22 cellular contexts compared by ENCODE assay signal in the genomic region with DNA sequence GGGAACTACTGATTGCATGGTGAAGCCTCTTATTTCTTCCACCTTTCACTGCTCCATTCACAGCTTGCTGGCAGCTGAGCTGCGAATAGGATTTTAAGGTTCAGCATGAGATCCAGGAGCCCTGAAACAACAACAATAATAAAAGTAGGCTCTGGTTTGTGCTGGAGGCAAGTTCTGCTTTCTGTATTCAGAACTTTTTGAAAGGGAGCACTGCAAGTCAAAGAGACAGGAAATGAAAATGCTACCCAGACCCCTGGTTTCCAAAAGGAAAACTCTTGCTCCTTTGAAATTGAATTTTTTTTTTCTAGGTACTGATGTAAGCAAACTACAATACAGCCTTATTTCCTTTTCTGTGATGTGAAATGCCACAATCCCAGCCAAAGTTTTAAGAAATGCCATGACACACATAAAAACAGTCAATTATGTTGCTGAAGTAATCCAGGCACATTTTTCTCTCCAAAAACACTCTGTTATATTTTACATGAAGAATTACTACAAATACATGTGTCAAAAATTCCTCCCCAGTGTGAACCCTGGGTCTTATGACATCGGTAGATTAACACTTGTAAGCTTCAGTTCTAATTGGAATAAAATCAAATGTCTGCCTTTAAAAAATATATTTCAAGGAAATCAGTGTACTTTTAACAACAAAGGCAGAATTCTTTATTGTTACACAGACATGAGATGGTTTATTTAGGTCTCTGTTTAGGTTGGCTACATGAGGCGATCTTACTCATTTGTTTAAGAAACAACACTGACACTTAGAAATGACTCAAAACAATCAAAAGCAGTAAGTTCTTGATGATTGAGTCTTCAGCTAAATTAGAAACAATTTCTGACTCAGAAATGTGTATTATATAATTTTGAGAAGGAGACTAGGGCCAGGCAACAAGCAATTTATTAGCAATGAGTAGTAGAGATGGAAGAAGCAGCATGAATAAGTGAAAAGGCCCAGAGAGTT.
DNase-seq lines count a peak whose midpoint lies in the region; ATAC-seq, FAIRE-seq and TF ChIP-seq lines count a peak whose summit lies in the region.
"Had no signal": no experiment of that assay in that cellular context is flagged by ENCODE, and none has a peak within 500 bp of the region (broad histone marks: within the 10 kb centered on the region; RNA-seq: fewer than 3 reads in every experiment).

No MANE protein-coding gene starts in this region.

- H3K4ac ChIP-seq in neuronal stem cell (ENCODE audit: low read length) = no peak overlapping the region

- no peak overlapping the region for H2BK12ac ChIP-seq in neuronal stem cell (ENCODE audit: low read length)

- no peaks in the 10 kb centered on the region for H3K79me2 ChIP-seq in GM23338 (replicated peaks; ENCODE audit: insufficient read depth)

- H3K9me2 ChIP-seq in GM23338 (ENCODE audit: insufficient read depth) = no peaks in the 10 kb centered on the region

- no peaks in the 10 kb centered on the region for H3F3A ChIP-seq in GM23338 (replicated peaks; ENCODE audit: low read depth)

- H2BK5ac ChIP-seq in neuronal stem cell (ENCODE audit: low read length) = no peak overlapping the region

- no peaks in the 10 kb centered on the region for H3K79me1 ChIP-seq in neuronal stem cell (ENCODE audit: low read depth, low read length)

- no peaks in the 10 kb centered on the region for H3K36me3 Mint-ChIP-seq in GM23338 (ENCODE audit: low read depth)
- no peaks in the 10 kb centered on the region for H3K36me3 Mint-ChIP-seq in naive thymus-derived CD4-positive, alpha-beta T cell

- H3K4me2 ChIP-seq in GM23338 = 0 out of 2 replicates have a peak overlapping the region, but pooled peaks have one; percentile 4
- H3K4me2 ChIP-seq in neuronal stem cell (ENCODE audit: insufficient read depth, low read length, poor library complexity, severe bottlenecking) = no peak overlapping the region

- no peaks in the 10 kb centered on the region for H3K9me3 ChIP-seq in RWPE2 (ENCODE audit: severe bottlenecking)
- no peaks in the 10 kb centered on the region for H3K9me3 ChIP-seq in neuronal stem cell (replicated peaks in 1 of 2; ENCODE audit: control insufficient read depth in 2 of 2, insufficient read depth in 1 of 2, low read depth in 1 of 2, low read length in 2 of 2)
- H3K9me3 ChIP-seq in naive thymus-derived CD4-positive, alpha-beta T cell (ENCODE audit: control insufficient read depth in 2 of 3, low read length in 3 of 3) = no peaks in the 10 kb centered on the region
- H3K9me3 ChIP-seq: body of pancreas, psoas muscle had no signal

- CTCF ChIA-PET in naive thymus-derived CD4-positive, alpha-beta T cell (lab: Charles Lee) = no interaction called here

- no peaks in the 10 kb centered on the region for H3K27me3 ChIP-seq in GM23338 (ENCODE audit: insufficient read depth)
- H3K27me3 ChIP-seq in RWPE2 (ENCODE audit: insufficient read depth, poor library complexity, severe bottlenecking) = no peaks in the 10 kb centered on the region
- no peaks in the 10 kb centered on the region for H3K27me3 ChIP-seq in neuronal stem cell (ENCODE audit: control insufficient read depth in 3 of 3, insufficient read depth in 3 of 3, low read depth in 1 of 3, low read length in 3 of 3)
- no peaks in the 10 kb centered on the region for H3K27me3 ChIP-seq in naive thymus-derived CD4-positive, alpha-beta T cell (ENCODE audit: control insufficient read depth in 2 of 2, insufficient read depth in 2 of 2, low read length in 2 of 2)
- H3K27me3 ChIP-seq: body of pancreas, foreskin keratinocyte had no signal

- H3K4me3 ChIP-seq in GM23338 = no peak overlapping the region
- H3K4me3 ChIP-seq in RWPE2 (ENCODE audit: severe bottlenecking) = no peak overlapping the region
- no peak overlapping the region for H3K4me3 ChIP-seq in neuronal stem cell (ENCODE audit: low read length in 2 of 2)
- H3K4me3 ChIP-seq in naive thymus-derived CD4-positive, alpha-beta T cell (ENCODE audit: low read length) = no peak overlapping the region
- H3K4me3 ChIP-seq: body of pancreas, lung, psoas muscle had no signal

- H2BK120ac ChIP-seq in neuronal stem cell (ENCODE audit: low read depth, low read length) = no peak overlapping the region

- peak; percentile 94 for FAIRE-seq in endometrium (lab: Jason Lieb, UNC)
- FAIRE-seq: GM12891 had no signal

- H4K20me1 ChIP-seq in GM23338 (replicated peaks; ENCODE audit: insufficient read depth) = no peaks in the 10 kb centered on the region

- no peaks in the 10 kb centered on the region for H3K9me3 Mint-ChIP-seq in GM23338
- H3K9me3 Mint-ChIP-seq in naive thymus-derived CD4-positive, alpha-beta T cell = peaks cover 0 to 6% (median 0%) of the 10 kb centered on the region in 11 donors
- H3K9me3 Mint-ChIP-seq: activated CD4-positive, alpha-beta T cell treated with anti-CD3 and anti-CD28 coated beads, Interleukin-2, amount 10 ng/mL, durations not matched to agents 7 days and 5 days; activated T-cell treated with anti-CD3 and anti-CD28 coated beads, Interleukin-2, amount 50 U/mL, for 4 hours had no signal

- no peak for TF ChIP-seq CTCF in GM23338 (conservative IDR thresholded peaks at IDR 0.05; ENCODE audit: low read depth in 2 of 2)
- TF ChIP-seq CTCF in RWPE2 (IDR thresholded peaks at IDR 0.05; ENCODE audit: poor library complexity, severe bottlenecking) = no peak

- peak overlapping the region; percentile 15; the same call in 1 of the 2 replicates for H3K27ac Mint-ChIP-seq in GM23338
- no peak overlapping the region for H3K27ac Mint-ChIP-seq in naive thymus-derived CD4-positive, alpha-beta T cell
- H3K27ac Mint-ChIP-seq: activated CD4-positive, alpha-beta T cell treated with anti-CD3 and anti-CD28 coated beads, Interleukin-2, amount 10 ng/mL, durations not matched to agents 7 days and 5 days; CD4-positive, alpha-beta T cell; stimulated activated naive CD8-positive, alpha-beta T cell treated with anti-CD3 and anti-CD28 coated beads, Interleukin-15, Interleukin-2, amounts not matched to agents 100 ng/mL and 50 ng/mL, for 24 hours had no signal

- H3K4me1 Mint-ChIP-seq in GM23338 = peaks cover 17% of the 10 kb centered on the region
- no peaks in the 10 kb centered on the region for H3K4me1 Mint-ChIP-seq in naive thymus-derived CD4-positive, alpha-beta T cell
- H3K4me1 Mint-ChIP-seq: activated CD4-positive, alpha-beta T cell treated with anti-CD3 and anti-CD28 coated beads, Interleukin-2, amount 10 ng/mL, durations not matched to agents 7 days and 5 days had no signal

- no peak overlapping the region for H3K27ac ChIP-seq in GM23338 (ENCODE audit: low read depth)
- peak overlapping the region; percentile 33 for H3K27ac ChIP-seq in RWPE2 (ENCODE audit: poor library complexity, severe bottlenecking)
- no peak overlapping the region for H3K27ac ChIP-seq in neuronal stem cell (replicated peaks; ENCODE audit: low read length)
- H3K27ac ChIP-seq in naive thymus-derived CD4-positive, alpha-beta T cell (ENCODE audit: low read depth, low read length) = no peak overlapping the region
- H3K27ac ChIP-seq: body of pancreas, foreskin keratinocyte, psoas muscle had no signal

- no peaks in the 10 kb centered on the region for H3K36me3 ChIP-seq in GM23338 (ENCODE audit: insufficient read depth)
- no peaks in the 10 kb centered on the region for H3K36me3 ChIP-seq in RWPE2 (ENCODE audit: low read depth)
- no peaks in the 10 kb centered on the region for H3K36me3 ChIP-seq in neuronal stem cell (replicated peaks in 1 of 2; ENCODE audit: control insufficient read depth in 2 of 2, insufficient read depth in 2 of 2, low read length in 2 of 2)
- H3K36me3 ChIP-seq in naive thymus-derived CD4-positive, alpha-beta T cell (ENCODE audit: control insufficient read depth in 2 of 3, insufficient read depth in 3 of 3, low read length in 3 of 3) = no peaks in the 10 kb centered on the region

- no peak overlapping the region for H3K4me3 Mint-ChIP-seq in GM23338
- H3K4me3 Mint-ChIP-seq in naive thymus-derived CD4-positive, alpha-beta T cell = no peak overlapping the region
- H3K4me3 Mint-ChIP-seq: activated CD4-positive, alpha-beta T cell treated with anti-CD3 and anti-CD28 coated beads, Interleukin-2, amount 10 ng/mL, durations not matched to agents 7 days and 5 days; activated T-cell treated with anti-CD3 and anti-CD28 coated beads, Interleukin-2, amount 50 U/mL, for 4 hours; CD4-positive, alpha-beta T cell; stimulated activated naive CD8-positive, alpha-beta T cell treated with anti-CD3 and anti-CD28 coated beads, Interleukin-15, Interleukin-2, amounts not matched to agents 100 ng/mL and 50 ng/mL, for 24 hours had no signal

- no CpG with 5 or more reads among the region's 3 CpGs for WGBS in neuronal stem cell (ENCODE audit: extremely low coverage in 2 of 2, insufficient read length in 2 of 2, insufficient replicate concordance in 1 of 2), 2 donors

- intact Hi-C loops in naive thymus-derived CD4-positive, alpha-beta T cell (cut with micrococcal nuclease) = no loop called here

- H2AFZ ChIP-seq in GM23338 = peak overlapping the region; percentile 33; the same call in 1 of the 2 replicates
- peak overlapping the region; percentile 55 for H2AFZ ChIP-seq in neuronal stem cell (ENCODE audit: low read length)

- H3K14ac ChIP-seq in neuronal stem cell (ENCODE audit: low read length) = no peak overlapping the region

- POLR2A ChIA-PET in naive thymus-derived CD4-positive, alpha-beta T cell (lab: Charles Lee) = no interaction called here

- DNase-seq in GM23338 (ENCODE audit: low spot score) (no peak), RWPE2 (ENCODE audit: low spot score) (no peak), neuronal stem cell (ENCODE audit: low spot score) (no peak)
- DNase-seq in naive thymus-derived CD4-positive, alpha-beta T cell = no peak
- DNase-seq: activated CD4-positive, alpha-beta T cell treated with anti-CD3 and anti-CD28 coated beads, Interleukin-2, amount 10 ng/mL, durations not matched to agents 7 days and 5 days; activated gamma-delta T cell treated with Interleukin-2 at 50 U/mL for 16 hours; activated T-cell treated with anti-CD3 and anti-CD28 coated beads, Interleukin-2, amount 50 U/mL, for 4 hours; body of pancreas; CD4-positive, alpha-beta T cell; erythroblast; foreskin keratinocyte; H7; NCI-H1436; NCI-H748 treated with DMSO at 0.1 percent for 48 hours; psoas muscle had no signal

- no peak overlapping the region for H3K9ac ChIP-seq in neuronal stem cell (ENCODE audit: low read depth, low read length, poor library complexity)

- ATAC-seq in GM23338 = peak; percentile 42; the same call in 2 of the 3 replicates
- ATAC-seq in RWPE2 (ENCODE audit: low read depth) = peak; percentile 71
- no peak for ATAC-seq in naive thymus-derived CD4-positive, alpha-beta T cell
- ATAC-seq in HG02884 (IDR thresholded peaks at IDR 0.05; ENCODE audit: unreplicated experiment) = no peak
- ATAC-seq in GM19328 (IDR thresholded peaks at IDR 0.05; ENCODE audit: unreplicated experiment) = no peak
- no peak for ATAC-seq in GM21515 (IDR thresholded peaks at IDR 0.05; ENCODE audit: unreplicated experiment)
- ATAC-seq: activated T-cell treated with anti-CD3 and anti-CD28 coated beads, Interleukin-2, amount 50 U/mL, for 4 hours; body of pancreas; foreskin keratinocyte; psoas muscle had no signal

- H3K4me1 ChIP-seq in GM23338 (ENCODE audit: insufficient read depth) = no peaks in the 10 kb centered on the region
- peaks cover 5% of the 10 kb centered on the region for H3K4me1 ChIP-seq in RWPE2 (ENCODE audit: insufficient read depth, poor library complexity, severe bottlenecking)
- no peaks in the 10 kb centered on the region for H3K4me1 ChIP-seq in neuronal stem cell (ENCODE audit: control insufficient read depth in 2 of 2, insufficient read depth in 1 of 2, low read depth in 1 of 2, low read length in 2 of 2)
- no peaks in the 10 kb centered on the region for H3K4me1 ChIP-seq in naive thymus-derived CD4-positive, alpha-beta T cell (ENCODE audit: control insufficient read depth in 2 of 2, insufficient read depth in 2 of 2, low read length in 2 of 2)
- H3K4me1 ChIP-seq: body of pancreas, foreskin keratinocyte, psoas muscle had no signal

- no peak overlapping the region for H2BK15ac ChIP-seq in neuronal stem cell (ENCODE audit: low read length)

- H4K91ac ChIP-seq in neuronal stem cell (ENCODE audit: low read depth, low read length, poor library complexity) = no peak overlapping the region

- H4K8ac ChIP-seq in neuronal stem cell (ENCODE audit: low read depth, low read length) = no peak overlapping the region

- no peak overlapping the region for H3K18ac ChIP-seq in neuronal stem cell (ENCODE audit: low read length)

- no peak overlapping the region for H3K23ac ChIP-seq in neuronal stem cell (ENCODE audit: low read depth, low read length, poor library complexity)

- no peak overlapping the region for H2AK5ac ChIP-seq in neuronal stem cell (ENCODE audit: low read depth, low read length)

- H3K27me3 Mint-ChIP-seq in GM23338 (ENCODE audit: insufficient read depth, low read depth, poor library complexity) = no peaks in the 10 kb centered on the region
- H3K27me3 Mint-ChIP-seq in naive thymus-derived CD4-positive, alpha-beta T cell = no peaks in the 10 kb centered on the region
- H3K27me3 Mint-ChIP-seq: activated CD4-positive, alpha-beta T cell treated with anti-CD3 and anti-CD28 coated beads, Interleukin-2, amount 10 ng/mL, durations not matched to agents 7 days and 5 days; CD4-positive, alpha-beta T cell; stimulated activated naive CD8-positive, alpha-beta T cell treated with anti-CD3 and anti-CD28 coated beads, Interleukin-15, Interleukin-2, amounts not matched to agents 100 ng/mL and 50 ng/mL, for 24 hours had no signal

Comparison
In these comparisons a context has a peak if more than half of its experiments do, and no peak if none do; other contexts are left out.
1. ATAC-seq: peak in GM23338 (single experiment) and RWPE2 (single experiment); none in naive thymus-derived CD4-positive, alpha-beta T cell (single experiment), HG02884 (single experiment), GM19328 (single experiment) and GM21515 (single experiment).